In the genomic region with DNA sequence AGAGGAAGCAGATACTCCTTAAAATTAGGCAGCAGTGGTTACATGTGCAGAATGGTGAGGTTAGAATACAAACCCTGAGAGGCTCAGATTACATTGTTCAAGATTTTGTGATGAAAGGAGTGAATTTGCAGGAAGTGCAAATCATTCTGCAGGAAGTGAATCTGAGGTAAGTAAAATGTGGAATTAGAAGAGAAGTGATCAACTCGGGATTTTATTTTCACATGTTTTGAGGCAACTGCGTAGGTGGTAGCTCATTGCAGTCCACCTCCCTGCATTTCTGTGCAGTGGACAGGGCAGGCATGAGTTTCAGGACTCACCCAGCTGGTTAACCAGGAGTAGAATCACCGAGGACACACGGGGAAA, we compare ENCODE assay signal across 1 cellular context.
TF ChIP-seq lines count a peak whose summit lies in the region.

No MANE protein-coding gene starts in this region.

TF ChIP-seq in K562, 482 proteins besides CTCF, POLR2A, EP300 and RAD21 (continues in another document):
- TF ChIP-seq PPARD (CRISPR knock-in tag; IDR thresholded peaks at IDR 0.05): no peak
- no peak for TF ChIP-seq ZNF134 (CRISPR knock-in tag; conservative IDR thresholded peaks at IDR 0.05)
- peak; percentile 56 for TF ChIP-seq MGA (IDR thresholded peaks at IDR 0.05)
- TF ChIP-seq MYC (IDR thresholded peaks at IDR 0.05; ENCODE audit: low read depth, low read length): 0 out of 2 replicates have a peak, but pooled peaks have one; percentile 5
- TF ChIP-seq MYC (CRISPR knock-in tag; IDR thresholded peaks at IDR 0.05; ENCODE audit: borderline replicate concordance, low read depth): no peak
- TF ChIP-seq ZNF184 (CRISPR knock-in tag; IDR thresholded peaks at IDR 0.05): no peak
- TF ChIP-seq, protein P1, sequence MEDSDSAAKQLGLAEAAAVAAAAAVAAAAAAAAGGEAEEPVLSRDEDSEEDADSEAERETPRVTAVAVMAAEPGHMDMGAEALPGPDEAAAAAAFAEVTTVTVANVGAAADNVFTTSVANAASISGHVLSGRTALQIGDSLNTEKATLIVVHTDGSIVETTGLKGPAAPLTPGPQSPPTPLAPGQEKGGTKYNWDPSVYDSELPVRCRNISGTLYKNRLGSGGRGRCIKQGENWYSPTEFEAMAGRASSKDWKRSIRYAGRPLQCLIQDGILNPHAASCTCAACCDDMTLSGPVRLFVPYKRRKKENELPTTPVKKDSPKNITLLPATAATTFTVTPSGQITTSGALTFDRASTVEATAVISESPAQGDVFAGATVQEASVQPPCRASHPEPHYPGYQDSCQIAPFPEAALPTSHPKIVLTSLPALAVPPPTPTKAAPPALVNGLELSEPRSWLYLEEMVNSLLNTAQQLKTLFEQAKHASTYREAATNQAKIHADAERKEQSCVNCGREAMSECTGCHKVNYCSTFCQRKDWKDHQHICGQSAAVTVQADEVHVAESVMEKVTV (CRISPR knock-in tag; IDR thresholded peaks at IDR 0.05): 0 out of 2 replicates have a peak, but pooled peaks have one; percentile 24
- no peak for TF ChIP-seq NONO (IDR thresholded peaks at IDR 0.05; ENCODE audit: low read depth in 2 of 2, low read length in 1 of 2)
- TF ChIP-seq SMARCA4 (IDR thresholded peaks at IDR 0.05): 0 out of 2 replicates have a peak, but pooled peaks have one; percentile 3
- peak in 1 of 2 experiments; percentile 58; a peak in 2 of 4 replicates for TF ChIP-seq ETV6 (IDR thresholded peaks at IDR 0.05; ENCODE audit: borderline replicate concordance in 1 of 2, low read depth in 2 of 2, low read length in 1 of 2)
- no peak for TF ChIP-seq ETV6 (CRISPR knock-in tag; IDR thresholded peaks at IDR 0.05; ENCODE audit: borderline replicate concordance)
- TF ChIP-seq BMI1 (IDR thresholded peaks at IDR 0.05; ENCODE audit: low read length): no peak
- peak; percentile 55 for TF ChIP-seq ZBTB40 (IDR thresholded peaks at IDR 0.05)
- TF ChIP-seq ZBTB40 (CRISPR knock-in tag; IDR thresholded peaks at IDR 0.05): no peak
- TF ChIP-seq EGR1 (conservative IDR thresholded peaks at IDR 0.05): peak; percentile 79
- TF ChIP-seq, protein P2, sequence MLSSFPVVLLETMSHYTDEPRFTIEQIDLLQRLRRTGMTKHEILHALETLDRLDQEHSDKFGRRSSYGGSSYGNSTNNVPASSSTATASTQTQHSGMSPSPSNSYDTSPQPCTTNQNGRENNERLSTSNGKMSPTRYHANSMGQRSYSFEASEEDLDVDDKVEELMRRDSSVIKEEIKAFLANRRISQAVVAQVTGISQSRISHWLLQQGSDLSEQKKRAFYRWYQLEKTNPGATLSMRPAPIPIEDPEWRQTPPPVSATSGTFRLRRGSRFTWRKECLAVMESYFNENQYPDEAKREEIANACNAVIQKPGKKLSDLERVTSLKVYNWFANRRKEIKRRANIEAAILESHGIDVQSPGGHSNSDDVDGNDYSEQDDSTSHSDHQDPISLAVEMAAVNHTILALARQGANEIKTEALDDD (IDR thresholded peaks at IDR 0.05): 0 out of 2 replicates have a peak, but pooled peaks have one; percentile 29
- TF ChIP-seq, protein P3, sequence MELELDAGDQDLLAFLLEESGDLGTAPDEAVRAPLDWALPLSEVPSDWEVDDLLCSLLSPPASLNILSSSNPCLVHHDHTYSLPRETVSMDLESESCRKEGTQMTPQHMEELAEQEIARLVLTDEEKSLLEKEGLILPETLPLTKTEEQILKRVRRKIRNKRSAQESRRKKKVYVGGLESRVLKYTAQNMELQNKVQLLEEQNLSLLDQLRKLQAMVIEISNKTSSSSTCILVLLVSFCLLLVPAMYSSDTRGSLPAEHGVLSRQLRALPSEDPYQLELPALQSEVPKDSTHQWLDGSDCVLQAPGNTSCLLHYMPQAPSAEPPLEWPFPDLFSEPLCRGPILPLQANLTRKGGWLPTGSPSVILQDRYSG (tag; conservative IDR thresholded peaks at IDR 0.05; ENCODE audit: low read depth): 0 out of 2 replicates have a peak, but pooled peaks have one; percentile 38
